Comparison of ENCODE assay signal across 9 cellular contexts in the genomic region with DNA sequence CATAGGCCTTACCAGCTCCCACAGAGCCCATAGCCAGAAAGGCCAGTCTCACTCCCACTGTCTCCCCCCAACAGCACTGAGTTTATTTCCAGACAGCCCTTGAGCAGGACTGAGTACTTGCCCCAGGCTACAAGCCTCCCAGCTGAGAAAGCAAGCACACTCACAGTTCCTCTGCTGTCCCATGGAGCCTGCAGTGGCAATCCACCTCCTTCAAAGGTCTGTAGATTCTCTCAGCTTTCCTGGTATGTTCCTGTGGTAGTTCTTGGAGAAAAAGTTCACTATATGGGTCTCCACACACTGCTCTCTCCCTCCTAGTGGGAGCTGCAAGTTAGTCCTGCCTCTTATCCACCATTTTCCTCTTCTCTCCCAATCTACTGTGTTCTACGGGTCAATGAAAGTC.
"Had no signal": no experiment of that assay in that cellular context is flagged by ENCODE, and none has a peak within 500 bp of the region (broad histone marks: within the 10 kb centered on the region; RNA-seq: fewer than 3 reads in every experiment).

No MANE protein-coding gene starts in this region.

- H3K4me3 Mint-ChIP-seq: GM23338, H9, HFFc6 had no signal

- H3K4me1 Mint-ChIP-seq: GM23338, H9 had no signal

- ATAC-seq: GM23338, HCT116 had no signal

- H3K36me3 ChIP-seq: HAP-1 had no signal

- H3K4me3 ChIP-seq: GM23248, GM23338, HAP-1 had no signal

- H3K9ac ChIP-seq: GM23248 had no signal

- H3K27ac ChIP-seq: GM23248 had no signal

- DNase-seq: GM23248, GOT3, H7, H9, HCEC 1CT, HFFc6 had no signal

- H3K4me2 ChIP-seq: GM23338 had no signal

- H3K27ac Mint-ChIP-seq: GM23338, H9, HFFc6 had no signal

- H3K4me1 ChIP-seq: HAP-1 had no signal
